8 cellular contexts compared by ENCODE assay signal in genomic region chr19:45001087-45001739, GRCh38. TPM values are rescaled to one million over a fixed set of nuclear protein-coding genes. Genes with fewer than 3 reads are reported as not detected.
DNase-seq lines count a peak whose midpoint lies in the region; ATAC-seq and TF ChIP-seq lines count a peak whose summit lies in the region.

Gene RELB (plus strand): TSS chr19:45001464. CDS start chr19:45001580, 116 bp downstream.

- POLR2A ChIA-PET in SK-N-SH (lab: Yijun Ruan, JAX), result interaction anchor here (0.8 to 1.1 kb wide), 3 partner anchors 36 to 38 kb away, joined by 3 to 6 read pairs (median 6); partner anchors contain the start of gene CLASRP

- no peaks in the 10 kb centered on the region for H3K27me3 Mint-ChIP-seq in activated naive CD4-positive, alpha-beta T cell treated with anti-CD3 and anti-CD28 coated beads, Interleukin-2, amount 50 U/mL, for 24 hours

- peaks cover 14% of the 10 kb centered on the region for H3K4me1 Mint-ChIP-seq in activated naive CD4-positive, alpha-beta T cell treated with anti-CD3 and anti-CD28 coated beads, Interleukin-2, amount 50 U/mL, for 24 hours

- H3K79me2 ChIP-seq in MM.1S (ENCODE audit: low read length) (peaks cover 16% of the 10 kb centered on the region), SK-N-SH (ENCODE audit: insufficient read depth) (peaks cover 8% of the 10 kb centered on the region; the same call in 1 of the 2 replicates)

- TF ChIP-seq RAD21 in SK-N-SH (IDR thresholded peaks at IDR 0.05; ENCODE audit: low read length), result no peak

- 3% methylated on average over 18 of the region's 79 CpGs for WGBS in SK-N-SH (ENCODE audit: low lambda C conversion rate)

- in situ Hi-C loops in HAP-1 (cut with MboI; ENCODE audit: low sequenced_read_pairs), result no loop called here

- CTCF ChIA-PET in SK-N-SH (lab: Yijun Ruan, JAX), result interaction anchor here (0.6 to 2.6 kb wide), 4 partner anchors 12 to 127 kb away, joined by 3 to 21 read pairs (median 10); no protein-coding TSS in a partner anchor

- no peak for TF ChIP-seq EP300 in SK-N-SH (IDR thresholded peaks at IDR 0.05; ENCODE audit: borderline replicate concordance in 1 of 2, low read depth in 1 of 2, low read length in 1 of 2)

- H3K9me3 Mint-ChIP-seq in activated naive CD4-positive, alpha-beta T cell treated with anti-CD3 and anti-CD28 coated beads, Interleukin-2, amount 50 U/mL, for 24 hours, result no peaks in the 10 kb centered on the region

- H3K4me3 ChIP-seq in HAP-1 (peak within 1 kb of the TSS; percentile 40), MM.1S (ENCODE audit: low read length) (peak within 1 kb of the TSS; percentile 89), SK-N-SH (ENCODE audit: low read depth in 2 of 2, low read length in 1 of 2) (peak within 1 kb of the TSS; percentile 64 to 78)

- DNase-seq in GF-D8 (lab: John Stamatoyannopoulos, UW) (peak; percentile 40), HAP-1 (ENCODE audit: low spot score in 2 of 2) (peak; percentile 81 to 96), MM.1S (peak; percentile 91), SK-N-SH (peak; percentile 99), glomerular endothelial cell (ENCODE audit: extremely low read depth, low read depth, low spot score) (no peak), omental fat pad (ENCODE audit: low spot score) (peak; percentile 95)

- H3K27me3 ChIP-seq in HAP-1 (ENCODE audit: low read depth) (no peaks in the 10 kb centered on the region), MM.1S (replicated peaks; ENCODE audit: insufficient read depth, low read length) (no peaks in the 10 kb centered on the region), SK-N-SH (ENCODE audit: insufficient read depth) (no peaks in the 10 kb centered on the region)

- H3K36me3 ChIP-seq in HAP-1 (replicated peaks), result no peaks in the 10 kb centered on the region
- no peaks in the 10 kb centered on the region; the same call in 1 of the 2 replicates for H3K36me3 ChIP-seq in MM.1S (replicated peaks; ENCODE audit: insufficient read depth, low read length)
- H3K36me3 ChIP-seq in SK-N-SH (replicated peaks in 1 of 2; ENCODE audit: control insufficient read depth in 1 of 2, insufficient read depth in 2 of 2, low read length in 1 of 2), result peaks cover 0 to under 1% of the 10 kb centered on the region in 2 experiments

- H4K20me1 ChIP-seq in MM.1S (ENCODE audit: insufficient read depth, low read length) (no peaks in the 10 kb centered on the region), SK-N-SH (ENCODE audit: insufficient read depth) (no peaks in the 10 kb centered on the region)

- peaks cover 6% of the 10 kb centered on the region for H3K36me3 Mint-ChIP-seq in activated naive CD4-positive, alpha-beta T cell treated with anti-CD3 and anti-CD28 coated beads, Interleukin-2, amount 50 U/mL, for 24 hours

- no peak for TF ChIP-seq CTCF in MM.1S (IDR thresholded peaks at IDR 0.05; ENCODE audit: low read length)
- no peak for TF ChIP-seq CTCF in SK-N-SH (IDR thresholded peaks at IDR 0.05)
- no peak for TF ChIP-seq CTCF in omental fat pad (IDR thresholded peaks at IDR 0.05)

- H3F3A ChIP-seq in MM.1S (ENCODE audit: insufficient read depth, low read length), result peaks cover 8% of the 10 kb centered on the region
- H3F3A ChIP-seq in SK-N-SH (replicated peaks; ENCODE audit: insufficient read depth), result peaks cover 8% of the 10 kb centered on the region

- peak within 1 kb of the TSS; percentile 96 for H3K4me3 Mint-ChIP-seq in activated naive CD4-positive, alpha-beta T cell treated with anti-CD3 and anti-CD28 coated beads, Interleukin-2, amount 50 U/mL, for 24 hours

- H3K4me2 ChIP-seq in MM.1S (ENCODE audit: low read depth, low read length), result peak within 1 kb of the TSS; percentile 93
- H3K4me2 ChIP-seq in SK-N-SH, result peak within 1 kb of the TSS; percentile 86

- H3K9me3 ChIP-seq in HAP-1 (no peaks in the 10 kb centered on the region), MM.1S (replicated peaks; ENCODE audit: insufficient read depth, low read length) (no peaks in the 10 kb centered on the region), SK-N-SH (no peaks in the 10 kb centered on the region)

- peak within 1 kb of the TSS; percentile 99 for H3K27ac Mint-ChIP-seq in activated naive CD4-positive, alpha-beta T cell treated with anti-CD3 and anti-CD28 coated beads, Interleukin-2, amount 50 U/mL, for 24 hours

- H3K9me2 ChIP-seq in MM.1S (replicated peaks; ENCODE audit: insufficient read depth, low read length) (no peaks in the 10 kb centered on the region), SK-N-SH (no peaks in the 10 kb centered on the region)

- H3K9ac ChIP-seq in MM.1S (ENCODE audit: low read length) (peak within 1 kb of the TSS; percentile 100), SK-N-SH (peak within 1 kb of the TSS; percentile 100)

- H3K4me1 ChIP-seq in HAP-1, result peaks cover 7% of the 10 kb centered on the region
- peaks cover 23% of the 10 kb centered on the region for H3K4me1 ChIP-seq in MM.1S (ENCODE audit: low read length)
- peaks cover 0 to 5% of the 10 kb centered on the region in 2 experiments; a peak in 1 of 4 replicates for H3K4me1 ChIP-seq in SK-N-SH (ENCODE audit: control insufficient read depth in 1 of 2, insufficient read depth in 2 of 2, low read depth in 1 of 2, low read length in 1 of 2)

- peak within 1 kb of the TSS; percentile 100 for H3K27ac ChIP-seq in MM.1S (ENCODE audit: low read length)
- H3K27ac ChIP-seq in SK-N-SH (ENCODE audit: low read depth in 2 of 2, low read length in 1 of 2), result peak within 1 kb of the TSS; percentile 69 to 98
- peak within 1 kb of the TSS; percentile 85 for H3K27ac ChIP-seq in temporal lobe (ENCODE audit: low read depth, low read length)

- H2AFZ ChIP-seq in MM.1S (ENCODE audit: low read length) (peak within 1 kb of the TSS; percentile 94), SK-N-SH (ENCODE audit: low read depth) (peak within 1 kb of the TSS; percentile 86)

- ATAC-seq in omental fat pad (ENCODE audit: low FRiP score), result peak; percentile 82

TF ChIP-seq in SK-N-SH, 30 proteins besides CTCF, POLR2A, EP300 and RAD21 (continues in another document):
- TF ChIP-seq USF1 (IDR thresholded peaks at IDR 0.05; ENCODE audit: borderline replicate concordance, low read depth) (peak; percentile 97), NRF1 (IDR thresholded peaks at IDR 0.05; ENCODE audit: low read depth, low read length) (no peak), REST (IDR thresholded peaks at IDR 0.05; ENCODE audit: low read depth, low read length) (0 out of 2 replicates have a peak, but pooled peaks have one; percentile 26), USF2 (IDR thresholded peaks at IDR 0.05; ENCODE audit: borderline replicate concordance, low read depth, low read length) (peak; percentile 80), GATA2 (CRISPR knock-in tag; IDR thresholded peaks at IDR 0.05) (no peak), TAF1 (IDR thresholded peaks at IDR 0.05; ENCODE audit: borderline replicate concordance, low read depth, low read length) (no peak), JUND (IDR thresholded peaks at IDR 0.05) (no peak), MXI1 (IDR thresholded peaks at IDR 0.05; ENCODE audit: low read depth, low read length) (no peak; the same call in 1 of the 2 replicates), SIN3A (IDR thresholded peaks at IDR 0.05; ENCODE audit: borderline replicate concordance, low read depth, low read length) (peak; percentile 41; the same call in 1 of the 2 replicates)

RNA-seq across cellular contexts. Expression of gene RELB, which starts in this region (rescaled TPM):
- polyA plus RNA-seq in SK-N-SH (2012; rRNA removed), result 9.5 and 12.6 TPM in 2 replicates
- polyA plus RNA-seq in SK-N-SH (2012; cell fraction: cytosol; rRNA removed), result 5.8 and 9.7 TPM in 2 replicates
- 14.8 and 15.1 TPM in 2 replicates for polyA plus RNA-seq in SK-N-SH (2012; cell fraction: nucleus; rRNA removed)
- total RNA-seq in glomerular endothelial cell (24.1 and 46.9 TPM in 2 replicates), omental fat pad (10 to 100 TPM in 2 of 4 donors, 1 to 10 TPM in 2; 5.8 to 26.5 (median 13.5) TPM), temporal lobe (0.74 TPM)
